ENCODE assay signal across 8 cellular contexts in the genomic region with DNA sequence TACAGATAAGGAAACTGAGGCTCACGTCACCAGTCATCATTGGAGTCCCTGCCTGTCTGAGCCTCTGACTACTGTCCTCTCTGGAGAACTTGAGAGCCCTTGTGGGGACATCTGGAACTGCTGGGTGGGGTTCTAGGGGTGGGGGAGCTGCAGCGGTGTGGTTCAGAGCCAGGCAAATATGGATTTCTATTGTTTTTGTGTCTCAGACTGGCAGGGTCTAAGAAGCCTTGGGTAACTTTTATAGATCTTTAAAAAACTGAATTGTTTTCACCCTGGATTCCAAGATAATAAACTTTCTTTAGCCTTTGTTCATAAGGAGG. TPM values are rescaled to one million over a fixed set of nuclear protein-coding genes. Genes with fewer than 3 reads are reported as not detected.
DNase-seq lines count a peak whose midpoint lies in the region; ATAC-seq and TF ChIP-seq lines count a peak whose summit lies in the region.

No MANE protein-coding gene starts in this region.

- DNase-seq in NCI-H146 (lab: John Stamatoyannopoulos, UW) (peak; percentile 29), NCI-H146 treated with DMSO at 0.1 percent for 48 hours (lab: John Stamatoyannopoulos, UW; ENCODE audit: unreplicated experiment) (no peak), LHCN-M2 (ENCODE audit: low read depth) (peak; percentile 79), adipocyte (ENCODE audit: low read depth) (peak; percentile 77), left lung (no peak), NCI-H2227 (lab: John Stamatoyannopoulos, UW; ENCODE audit: unreplicated experiment) (no peak)

- peak overlapping the region; percentile 73 for H3K9ac ChIP-seq in adipocyte (ENCODE audit: low read length)

- ATAC-seq in left lung (no peak), HG03097 (IDR thresholded peaks at IDR 0.05; ENCODE audit: low FRiP score, unreplicated experiment) (no peak), GM19328 (IDR thresholded peaks at IDR 0.05; ENCODE audit: unreplicated experiment) (no peak)

- TF ChIP-seq CTCF in left lung (IDR thresholded peaks at IDR 0.05): peak in 1 of 2 donors; percentile 38

- peaks cover 25% of the 10 kb centered on the region for H3K4me1 ChIP-seq in adipocyte (ENCODE audit: control insufficient read depth, insufficient read depth, low read length)
- H3K4me1 ChIP-seq in left lung: peaks cover 7 to 68% of the 10 kb centered on the region in 2 donors

- H3K4me3 ChIP-seq in adipocyte (ENCODE audit: low read length) (peak overlapping the region; percentile 1), left lung (no peak overlapping the region)

- intact Hi-C loops in left lung (cut with DNase I): no loop called here

- H3K27me3 ChIP-seq in adipocyte (replicated peaks; ENCODE audit: control insufficient read depth, insufficient read depth, low read length): no peaks in the 10 kb centered on the region
- no peaks in the 10 kb centered on the region for H3K27me3 ChIP-seq in left lung

- no peaks in the 10 kb centered on the region for H3K36me3 ChIP-seq in adipocyte (ENCODE audit: control insufficient read depth, insufficient read depth, low read length, severe bottlenecking)
- H3K36me3 ChIP-seq in left lung: no peaks in the 10 kb centered on the region

- H3K9me3 ChIP-seq in adipocyte (ENCODE audit: control insufficient read depth, low read length) (no peaks in the 10 kb centered on the region), left lung (no peaks in the 10 kb centered on the region)

- peak overlapping the region; percentile 68 to 81 for H3K27ac ChIP-seq in left lung

RNA-seq across cellular contexts. Expression of gene IER5, which starts 46.9 kb away (rescaled TPM):
- total RNA-seq in LHCN-M2 (2014; rRNA removed) (99.0 and 107 TPM in 2 replicates), left lung (10 to 100 TPM; 16.1 to 26.6 TPM)
- polyA plus RNA-seq in LHCN-M2 (2012): 41.8 TPM

Comparison
In these comparisons a context has a peak if more than half of its experiments do, and no peak if none do; other contexts are left out.
1. DNase-seq: peak in NCI-H146 (single experiment), LHCN-M2 (single experiment) and adipocyte (single experiment); none in NCI-H146 treated with DMSO at 0.1 percent for 48 hours (single experiment), left lung (0 of 2) and NCI-H2227 (single experiment).